Comparison of ENCODE assay signal across 16 cellular contexts in the genomic region with DNA sequence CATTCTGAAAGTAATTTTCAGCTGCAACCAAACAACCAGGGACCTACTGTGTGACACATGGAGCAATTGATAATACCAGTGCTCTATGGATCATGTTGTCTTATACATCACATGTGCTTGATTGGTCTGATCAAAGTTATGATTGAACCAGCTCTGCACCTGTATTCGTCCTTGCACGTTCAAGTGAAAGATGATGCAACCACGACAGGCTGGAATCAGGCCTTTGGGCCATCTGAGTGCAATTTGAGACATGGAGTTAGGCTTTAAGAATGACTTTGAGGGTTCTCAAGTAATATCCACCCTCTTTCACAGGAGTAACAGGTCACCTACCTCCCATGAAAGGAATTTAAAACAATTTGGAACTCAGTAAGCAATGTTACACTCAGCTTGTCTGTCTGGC.
"Had no signal": no experiment of that assay in that cellular context is flagged by ENCODE, and none has a peak within 500 bp of the region (broad histone marks: within the 10 kb centered on the region; RNA-seq: fewer than 3 reads in every experiment).

No MANE protein-coding gene starts in this region.

- H3K27me3 ChIP-seq: adrenal gland, esophagus squamous epithelium, pancreas, sigmoid colon had no signal

- H3K9me3 ChIP-seq: adrenal gland, esophagus squamous epithelium, pancreas, sigmoid colon had no signal

- H3K36me3 ChIP-seq: adrenal gland, esophagus squamous epithelium, pancreas, sigmoid colon had no signal

- H3K4me1 ChIP-seq: pancreas had no signal

- FAIRE-seq: bronchial epithelial cell, pancreas, TTC549 had no signal

- ATAC-seq: activated naive CD4-positive, alpha-beta T cell treated with anti-CD3 and anti-CD28 coated beads, Interleukin-2, amount 50 U/mL, for 72 hours; naive thymus-derived CD8-positive, alpha-beta T cell; pancreas had no signal

- H3K36me3 Mint-ChIP-seq: activated naive CD4-positive, alpha-beta T cell treated with anti-CD3 and anti-CD28 coated beads, Interleukin-2, amount 50 U/mL, for 72 hours; naive thymus-derived CD8-positive, alpha-beta T cell had no signal

- H3K27ac ChIP-seq: adrenal gland, esophagus squamous epithelium, pancreas had no signal

- H3K27ac Mint-ChIP-seq: activated naive CD4-positive, alpha-beta T cell treated with anti-CD3 and anti-CD28 coated beads, Interleukin-2, amount 50 U/mL, for 72 hours; naive thymus-derived CD8-positive, alpha-beta T cell; T-helper 2 cell treated with Interferon-gamma antibody and Interleukin-4, amounts not matched to agents 5 μg/mL and 100 μg/mL, for 36 hours had no signal

- H3K4me3 ChIP-seq: adrenal gland, esophagus squamous epithelium, pancreas, sigmoid colon had no signal

- H3K9me3 Mint-ChIP-seq: activated naive CD4-positive, alpha-beta T cell treated with anti-CD3 and anti-CD28 coated beads, Interleukin-2, amount 50 U/mL, for 72 hours; naive thymus-derived CD8-positive, alpha-beta T cell; T-helper 2 cell treated with Interferon-gamma antibody and Interleukin-4, amounts not matched to agents 5 μg/mL and 100 μg/mL, for 36 hours had no signal

- H3K4me3 Mint-ChIP-seq: naive thymus-derived CD8-positive, alpha-beta T cell; T-helper 2 cell treated with Interferon-gamma antibody and Interleukin-4, amounts not matched to agents 5 μg/mL and 100 μg/mL, for 36 hours had no signal

- DNase-seq: activated CD4-positive, alpha-beta T cell treated with anti-CD3 and anti-CD28 coated beads, Interleukin-2, amount 50 U/mL, for 4 hours; activated gamma-delta T cell; adrenal gland; effector CD4-positive, alpha-beta T cell; esophagus squamous epithelium; mesenchymal stem cell; naive thymus-derived CD8-positive, alpha-beta T cell; pancreas; sigmoid colon; stimulated activated CD4-positive, alpha-beta T cell treated with anti-CD3 and anti-CD28 coated beads, Interleukin-1b, Interleukin-23, amount 100 ng/mL, for 48 hours; stimulated activated CD8-positive, alpha-beta memory T cell treated with anti-CD3 and anti-CD28 coated beads, Interleukin-4, amount 100 ng/mL, for 48 hours; stimulated activated naive CD4-positive, alpha-beta T cell had no signal
